ENCODE assay signal across 1 cellular context in genomic region chr4:962231-963208, GRCh38.
TF ChIP-seq lines count a peak whose summit lies in the region.

No MANE protein-coding gene starts in this region.

TF ChIP-seq in H1, 55 proteins besides CTCF, POLR2A, EP300 and RAD21 (continued from another document):
- TF ChIP-seq GABPA (IDR thresholded peaks at IDR 0.05; ENCODE audit: borderline replicate concordance, insufficient read depth, low read length) (no peak), BACH1 (IDR thresholded peaks at IDR 0.05; ENCODE audit: low read length) (no peak), BCL11A (IDR thresholded peaks at IDR 0.05; ENCODE audit: low read depth in 2 of 2, low read length in 2 of 2) (no peak), SP4 (IDR thresholded peaks at IDR 0.05; ENCODE audit: low read length) (no peak), TAF7 (optimal IDR thresholded peaks at IDR 0.05; ENCODE audit: borderline replicate concordance, low read depth, low read length) (no peak), NRF1 (IDR thresholded peaks at IDR 0.05; ENCODE audit: low read depth, low read length) (no peak), CREB1 (IDR thresholded peaks at IDR 0.05) (no peak), HDAC6 (IDR thresholded peaks at IDR 0.05; ENCODE audit: low read depth, low read length) (no peak), ZNF274 (IDR thresholded peaks at IDR 0.05; ENCODE audit: borderline replicate concordance, extremely low read depth, low read length) (no peak), KDM1A (IDR thresholded peaks at IDR 0.05; ENCODE audit: borderline replicate concordance, low read length) (no peak), CHD7 (IDR thresholded peaks at IDR 0.05; ENCODE audit: insufficient replicate concordance, low read length) (no peak), SIRT6 (IDR thresholded peaks at IDR 0.05; ENCODE audit: low read length) (no peak), RXRA (IDR thresholded peaks at IDR 0.05; ENCODE audit: insufficient read depth, low read depth, low read length) (no peak)
